In the genomic region with DNA sequence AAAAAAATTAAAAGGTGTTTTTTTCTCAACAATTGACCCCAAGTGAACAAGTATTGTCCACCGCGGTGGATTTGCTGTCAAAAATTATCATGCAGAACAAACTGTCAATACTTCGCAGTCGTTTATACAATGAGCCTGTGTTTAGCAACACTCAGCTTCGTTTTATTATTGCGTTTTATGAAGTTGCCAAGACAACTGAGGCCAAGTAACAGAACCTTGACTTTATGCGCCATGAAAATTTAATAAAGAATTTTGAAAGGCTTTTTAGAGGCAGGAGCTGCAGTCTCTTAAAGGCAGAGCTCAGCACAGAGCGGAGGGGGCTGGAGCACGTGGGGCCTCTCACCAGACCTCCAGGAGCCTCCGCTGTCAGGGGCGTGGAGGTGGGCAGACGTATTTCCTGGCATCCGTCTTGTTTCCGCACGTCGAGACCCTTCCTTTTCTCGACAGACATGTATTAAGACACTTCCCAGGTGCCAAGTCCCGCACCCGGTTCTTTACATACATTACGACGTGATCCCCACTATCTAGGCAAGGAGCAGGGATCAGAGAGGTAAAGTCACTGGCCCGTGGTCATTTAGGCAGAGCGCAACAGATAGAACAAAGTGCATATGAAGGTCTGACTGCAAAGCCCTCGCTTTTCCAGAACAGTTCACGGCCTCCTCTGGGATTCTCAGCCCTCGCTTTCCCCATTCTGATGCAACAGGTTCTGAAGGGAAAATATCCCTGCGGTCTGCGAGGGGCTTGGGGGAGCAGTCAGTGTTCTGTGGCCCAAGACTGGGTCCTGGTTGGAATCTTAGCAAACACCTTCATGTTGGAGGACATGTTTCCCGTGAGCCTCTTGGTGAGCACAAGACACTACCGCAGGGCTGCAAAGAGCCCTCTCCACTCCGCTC, we compare ENCODE assay signal across 29 cellular contexts.
DNase-seq lines count a peak whose midpoint lies in the region; ATAC-seq, FAIRE-seq and TF ChIP-seq lines count a peak whose summit lies in the region.
"Had no signal": no experiment of that assay in that cellular context is flagged by ENCODE, and none has a peak within 500 bp of the region (broad histone marks: within the 10 kb centered on the region; RNA-seq: fewer than 3 reads in every experiment).

No MANE protein-coding gene starts in this region.

- no peak for ATAC-seq in GM23338
- ATAC-seq in PC-3 = no peak
- no peak for ATAC-seq in HG02678 (IDR thresholded peaks at IDR 0.05; ENCODE audit: unreplicated experiment)

- H3K4me2 ChIP-seq in GM23338 = no peak overlapping the region
- H3K4me2 ChIP-seq in PC-3 (ENCODE audit: low read length) = no peak overlapping the region
- no peak overlapping the region for H3K4me2 ChIP-seq in neural progenitor cell
- H3K4me2 ChIP-seq: KMS-11 had no signal

- H4K20me1 ChIP-seq in GM23338 (replicated peaks; ENCODE audit: insufficient read depth) (no peaks in the 10 kb centered on the region), PC-3 (ENCODE audit: low read length) (no peaks in the 10 kb centered on the region), neural progenitor cell (ENCODE audit: low read depth) (no peaks in the 10 kb centered on the region)

- DNase-seq in GM23338 (ENCODE audit: low spot score) = no peak
- no peak for DNase-seq in PC-3
- DNase-seq in endodermal cell = peak; percentile 45
- DNase-seq in neural progenitor cell (ENCODE audit: low spot score) = no peak
- no peak for DNase-seq in SHP77 treated with DMSO at 0.1 percent for 48 hours (lab: John Stamatoyannopoulos, UW)
- DNase-seq in kidney = no peak
- DNase-seq in H7 = no peak
- DNase-seq: 8988T; ACHN; BE2C; CD8-positive, alpha-beta memory T cell; DMS 273 treated with DMSO at 0.1 percent for 48 hours; DMS79; HFFc6; IMR-90; NCI-H1048; NCI-H1436; NCI-H187; NCI-H2081 treated with DMSO at 0.1 percent for 48 hours; NCI-H2171; NCI-H226; NCI-H510A; NCI-H69; Peyer's patch; SIG-M5 had no signal

- no peaks in the 10 kb centered on the region for H3K36me3 Mint-ChIP-seq in GM23338 (ENCODE audit: low read depth)
- no peaks in the 10 kb centered on the region for H3K36me3 Mint-ChIP-seq in endodermal cell (ENCODE audit: low read depth)
- no peaks in the 10 kb centered on the region for H3K36me3 Mint-ChIP-seq in neural progenitor cell
- H3K36me3 Mint-ChIP-seq: CD14-positive monocyte; CD8-positive, alpha-beta memory T cell had no signal

- H3K4me3 ChIP-seq in GM23338 (no peak overlapping the region), PC-3 (ENCODE audit: low read length) (no peak overlapping the region), endodermal cell (ENCODE audit: low read length) (no peak overlapping the region), neural progenitor cell (no peak overlapping the region), kidney (ENCODE audit: low read length in 2 of 2) (no peak overlapping the region), H7 (ENCODE audit: insufficient read depth, low read depth, low read length) (no peak overlapping the region)
- H3K4me3 ChIP-seq: Peyer's patch had no signal

- H3K9me3 ChIP-seq in PC-3 (ENCODE audit: low read length) (no peaks in the 10 kb centered on the region), endodermal cell (ENCODE audit: control insufficient read depth, low read length) (no peaks in the 10 kb centered on the region), neural progenitor cell (ENCODE audit: low read depth) (no peaks in the 10 kb centered on the region), kidney (ENCODE audit: control insufficient read depth in 1 of 2, low read length in 2 of 2) (no peaks in the 10 kb centered on the region)
- H3K9me3 ChIP-seq: BE2C, Peyer's patch had no signal

- FAIRE-seq in kidney (lab: Jason Lieb, UNC) = no peak
- FAIRE-seq: GM12892 had no signal

- H3K27ac Mint-ChIP-seq in GM23338 (no peak overlapping the region), endodermal cell (no peak overlapping the region), neural progenitor cell (peak overlapping the region; percentile 48)
- H3K27ac Mint-ChIP-seq: CD14-positive monocyte; CD8-positive, alpha-beta memory T cell; HFFc6 had no signal

- TSS peak; percentile 7 for BruUV-seq in PC-3 (replicated peaks; lab: Mats Ljungman, UMichigan)

- H2AFZ ChIP-seq in GM23338 (peak overlapping the region; percentile 80; the same call in 1 of the 2 replicates), PC-3 (ENCODE audit: low read length) (no peak overlapping the region), neural progenitor cell (replicated peaks) (no peak overlapping the region)

- H3K9me3 Mint-ChIP-seq in GM23338 (no peaks in the 10 kb centered on the region), endodermal cell (no peaks in the 10 kb centered on the region), neural progenitor cell (no peaks in the 10 kb centered on the region)
- H3K9me3 Mint-ChIP-seq: CD8-positive, alpha-beta memory T cell; HFFc6 had no signal

- H3K36me3 ChIP-seq in GM23338 (ENCODE audit: insufficient read depth) (no peaks in the 10 kb centered on the region), PC-3 (ENCODE audit: low read depth, low read length) (no peaks in the 10 kb centered on the region), endodermal cell (ENCODE audit: control insufficient read depth, insufficient read depth, low read length) (no peaks in the 10 kb centered on the region), neural progenitor cell (no peaks in the 10 kb centered on the region), kidney (ENCODE audit: control insufficient read depth in 1 of 2, insufficient read depth in 2 of 2, low read length in 2 of 2) (no peaks in the 10 kb centered on the region), H7 (replicated peaks; ENCODE audit: control insufficient read depth, insufficient read depth, low read length) (no peaks in the 10 kb centered on the region)
- H3K36me3 ChIP-seq: BE2C, Peyer's patch had no signal

- H3K4me1 Mint-ChIP-seq in GM23338 = peaks cover 67% of the 10 kb centered on the region
- peaks cover 26% of the 10 kb centered on the region for H3K4me1 Mint-ChIP-seq in endodermal cell
- H3K4me1 Mint-ChIP-seq in neural progenitor cell = peaks cover 78% of the 10 kb centered on the region
- H3K4me1 Mint-ChIP-seq: CD8-positive, alpha-beta memory T cell had no signal

- no peaks in the 10 kb centered on the region for H3K79me2 ChIP-seq in GM23338 (replicated peaks; ENCODE audit: insufficient read depth)
- H3K79me2 ChIP-seq in PC-3 (ENCODE audit: low read length) = no peaks in the 10 kb centered on the region
- no peaks in the 10 kb centered on the region for H3K79me2 ChIP-seq in neural progenitor cell (ENCODE audit: low read depth)

- H3K4me3 Mint-ChIP-seq in GM23338 (no peak overlapping the region), endodermal cell (no peak overlapping the region), neural progenitor cell (no peak overlapping the region)
- H3K4me3 Mint-ChIP-seq: CD14-positive monocyte; CD8-positive, alpha-beta memory T cell; HFFc6 had no signal

- H3K27ac ChIP-seq in GM23338 (ENCODE audit: low read depth) = no peak overlapping the region
- H3K27ac ChIP-seq in PC-3 (ENCODE audit: low read length) = no peak overlapping the region
- no peak overlapping the region for H3K27ac ChIP-seq in endodermal cell (ENCODE audit: low read depth, low read length)
- no peak overlapping the region for H3K27ac ChIP-seq in neural progenitor cell
- H3K27ac ChIP-seq in kidney (ENCODE audit: low read depth in 2 of 2, low read length in 2 of 2) = no peak overlapping the region
- H3K27ac ChIP-seq: KMS-11, Peyer's patch had no signal

- H3F3A ChIP-seq in GM23338 (replicated peaks; ENCODE audit: low read depth) = 0 out of 2 replicates have a peak, but pooled peaks cover 16% of the 10 kb centered on the region
- no peaks in the 10 kb centered on the region for H3F3A ChIP-seq in PC-3 (ENCODE audit: low read length, unreplicated experiment)
- H3F3A ChIP-seq in neural progenitor cell (ENCODE audit: low read depth) = peaks cover 14% of the 10 kb centered on the region

- TF ChIP-seq CTCF in GM23338 (conservative IDR thresholded peaks at IDR 0.05; ENCODE audit: low read depth in 2 of 2) = no peak
- no peak for TF ChIP-seq CTCF in PC-3 (conservative IDR thresholded peaks at IDR 0.05; ENCODE audit: low read depth, low read length)
- TF ChIP-seq CTCF in endodermal cell (conservative IDR thresholded peaks at IDR 0.05) = no peak
- TF ChIP-seq CTCF in neural progenitor cell (IDR thresholded peaks at IDR 0.05) = no peak
- TF ChIP-seq CTCF in kidney (IDR thresholded peaks at IDR 0.05; ENCODE audit: borderline replicate concordance, extremely low read depth, insufficient read depth) = no peak

- intact Hi-C loops in PC-3 (cut with micrococcal nuclease) = no loop called here
- intact Hi-C loops in kidney (cut with DNase I) = no loop called here

- H3K4me1 ChIP-seq in GM23338 (ENCODE audit: insufficient read depth) (peaks cover 24% of the 10 kb centered on the region), PC-3 (ENCODE audit: insufficient read depth, low read length) (no peaks in the 10 kb centered on the region), endodermal cell (ENCODE audit: control insufficient read depth, insufficient read depth, low read length) (peaks cover 3% of the 10 kb centered on the region), neural progenitor cell (peaks cover 43% of the 10 kb centered on the region), kidney (ENCODE audit: control insufficient read depth in 1 of 2, insufficient read depth in 1 of 2, low read depth in 1 of 2, low read length in 2 of 2) (no peaks in the 10 kb centered on the region)
- H3K4me1 ChIP-seq: Peyer's patch had no signal

- POLR2A ChIA-PET in PC-3 (lab: Charles Lee; ENCODE audit: unreplicated experiment) = interaction anchor here (0.6 kb wide), 1 partner anchor 16 kb away, joined by 10 read pairs; no protein-coding TSS in a partner anchor

- H3K27me3 ChIP-seq in GM23338 (ENCODE audit: insufficient read depth) = no peaks in the 10 kb centered on the region; the same call in 1 of the 2 replicates
- no peaks in the 10 kb centered on the region for H3K27me3 ChIP-seq in PC-3 (ENCODE audit: low read length)
- peaks cover 76% of the 10 kb centered on the region for H3K27me3 ChIP-seq in endodermal cell (ENCODE audit: control insufficient read depth, insufficient read depth, low read length, poor library complexity, severe bottlenecking)
- H3K27me3 ChIP-seq in neural progenitor cell = no peaks in the 10 kb centered on the region
- H3K27me3 ChIP-seq in H7 (ENCODE audit: control insufficient read depth, insufficient read depth, low read length) = peaks cover 5% of the 10 kb centered on the region; the same call in 1 of the 2 replicates
- H3K27me3 ChIP-seq: BE2C, Peyer's patch had no signal

- peaks cover 34% of the 10 kb centered on the region for H3K27me3 Mint-ChIP-seq in GM23338 (ENCODE audit: insufficient read depth, low read depth, poor library complexity)
- H3K27me3 Mint-ChIP-seq in endodermal cell (ENCODE audit: insufficient read depth) = peaks cover 57% of the 10 kb centered on the region
- H3K27me3 Mint-ChIP-seq in neural progenitor cell (ENCODE audit: insufficient read depth, low read depth) = peaks cover 19% of the 10 kb centered on the region
- H3K27me3 Mint-ChIP-seq: CD8-positive, alpha-beta memory T cell had no signal

- H3K9me2 ChIP-seq in GM23338 (ENCODE audit: insufficient read depth) (no peaks in the 10 kb centered on the region), PC-3 (replicated peaks; ENCODE audit: low read length) (no peaks in the 10 kb centered on the region)

- WGBS in endodermal cell (ENCODE audit: insufficient coverage in 1 of 2, insufficient read length in 1 of 2), 2 experiments = 91 to 92% methylated on average over 25 to 31 of the region's 31 CpGs

- H3K9ac ChIP-seq in PC-3 (ENCODE audit: low read length) (no peak overlapping the region), endodermal cell (ENCODE audit: extremely low read depth, low read length, poor library complexity, severe bottlenecking) (no peak overlapping the region), neural progenitor cell (no peak overlapping the region), kidney (ENCODE audit: low read length in 2 of 2) (no peak overlapping the region)
- H3K9ac ChIP-seq: KMS-11 had no signal

- CTCF ChIA-PET in PC-3 (lab: Charles Lee) = interaction anchor here (0.6 kb wide), 1 partner anchor 71 kb away, joined by 3 read pairs; no protein-coding TSS in a partner anchor
